ENCODE assay signal across 21 cellular contexts in the genomic region with DNA sequence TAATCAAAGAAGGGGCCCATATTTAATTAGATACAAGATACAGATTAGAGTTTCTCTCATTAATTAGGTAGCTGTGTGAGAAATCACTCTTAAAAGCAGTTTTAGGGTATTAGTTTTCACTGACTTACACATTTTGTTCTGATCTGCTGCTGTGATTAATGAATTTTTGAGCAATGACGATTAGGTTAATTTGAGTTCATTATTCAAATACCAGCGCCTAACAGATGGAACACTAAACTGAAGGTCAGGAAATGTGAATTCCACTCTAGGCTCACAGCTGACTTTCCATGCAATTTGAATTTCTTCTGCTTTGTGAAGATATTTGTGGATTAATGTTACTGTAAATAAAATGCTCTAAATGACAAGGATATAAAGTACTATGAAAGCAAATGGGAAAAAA.
DNase-seq lines count a peak whose midpoint lies in the region; ATAC-seq, FAIRE-seq and TF ChIP-seq lines count a peak whose summit lies in the region.
"Had no signal": no experiment of that assay in that cellular context is flagged by ENCODE, and none has a peak within 500 bp of the region (broad histone marks: within the 10 kb centered on the region; RNA-seq: fewer than 3 reads in every experiment).

No MANE protein-coding gene starts in this region.

- POLR2A ChIA-PET in A549 (lab: Yijun Ruan, JAX), result no interaction called here
- POLR2A ChIA-PET in A673 (lab: Charles Lee; ENCODE audit: low non-redundant PET), result no interaction called here

- no peak for TF ChIP-seq EP300 in A549 (IDR thresholded peaks at IDR 0.05)

- H3K4me1 Mint-ChIP-seq in mesothelial cell of epicardium, result peaks cover 41% of the 10 kb centered on the region

- no peaks in the 10 kb centered on the region for H3K36me3 ChIP-seq in A673 (ENCODE audit: insufficient read depth, low read length, poor library complexity, severe bottlenecking)
- H3K36me3 ChIP-seq: prostate gland, vagina had no signal

- H3K4me3 Mint-ChIP-seq in mesothelial cell of epicardium, result no peak overlapping the region
- H3K4me3 Mint-ChIP-seq: activated naive CD4-positive, alpha-beta T cell treated with anti-CD3 and anti-CD28 coated beads, Interleukin-2, amount 10 ng/mL, durations not matched to agents 7 days and 5 days; CD4-positive, alpha-beta T cell had no signal

- intact Hi-C loops in A673 (cut with micrococcal nuclease; ENCODE audit: unreplicated experiment), result no loop called here

- no peak for ATAC-seq in A549
- no peak for ATAC-seq in HG02642 (IDR thresholded peaks at IDR 0.05; ENCODE audit: poor library complexity, unreplicated experiment)
- no peak for ATAC-seq in HG02623 (IDR thresholded peaks at IDR 0.05; ENCODE audit: unreplicated experiment)
- ATAC-seq: body of pancreas, left ventricle myocardium superior had no signal

- no TSS peak for BruUV-seq in A673 (replicated peaks; lab: Mats Ljungman, UMichigan)

- WGBS in A549 (ENCODE audit: missing lambda C conversion rate), result 80% methylated on average over 2 of the region's 2 CpGs

- H3K36me3 Mint-ChIP-seq in mesothelial cell of epicardium, result no peaks in the 10 kb centered on the region
- H3K36me3 Mint-ChIP-seq: activated naive CD4-positive, alpha-beta T cell treated with anti-CD3 and anti-CD28 coated beads, Interleukin-2, amount 10 ng/mL, durations not matched to agents 7 days and 5 days had no signal

- TF ChIP-seq RAD21 in A549 (conservative IDR thresholded peaks at IDR 0.05 in 1 of 2, IDR thresholded peaks at IDR 0.05 in 1 of 2), result no peak

- no peaks in the 10 kb centered on the region for H3K9me3 Mint-ChIP-seq in mesothelial cell of epicardium
- H3K9me3 Mint-ChIP-seq: activated naive CD4-positive, alpha-beta T cell treated with anti-CD3 and anti-CD28 coated beads, Interleukin-2, amount 10 ng/mL, durations not matched to agents 7 days and 5 days had no signal

- H3K9me3 ChIP-seq in A549 (peaks cover 6% of the 10 kb centered on the region; the same call in 1 of the 3 replicates), A673 (ENCODE audit: low read depth, low read length, poor library complexity, severe bottlenecking) (no peaks in the 10 kb centered on the region)
- H3K9me3 ChIP-seq: body of pancreas, prostate gland, vagina had no signal

- peak; percentile 39 for FAIRE-seq in A549 (lab: Jason Lieb, UNC)

- TF ChIP-seq CTCF in A549 (IDR thresholded peaks at IDR 0.05) (no peak), cardiac fibroblast (IDR thresholded peaks at IDR 0.05; ENCODE audit: low read depth, low read length) (no peak), mesothelial cell of epicardium (IDR thresholded peaks at IDR 0.05; ENCODE audit: unreplicated experiment) (no peak), A673 (conservative IDR thresholded peaks at IDR 0.05; ENCODE audit: low read depth, low read length) (no peak)

- no peak for TF ChIP-seq POLR2A in A549 (IDR thresholded peaks at IDR 0.05; ENCODE audit: low read length)

- no peaks in the 10 kb centered on the region for H3K27me3 Mint-ChIP-seq in mesothelial cell of epicardium (ENCODE audit: low read depth)
- H3K27me3 Mint-ChIP-seq: activated naive CD4-positive, alpha-beta T cell treated with anti-CD3 and anti-CD28 coated beads, Interleukin-2, amount 10 ng/mL, durations not matched to agents 7 days and 5 days; CD4-positive, alpha-beta T cell had no signal

- no peaks in the 10 kb centered on the region for H3K27me3 ChIP-seq in A673 (replicated peaks; ENCODE audit: insufficient read depth, low read depth, low read length, poor library complexity)
- H3K27me3 ChIP-seq: body of pancreas, vagina had no signal

- no peak overlapping the region for H3K4me3 ChIP-seq in A549
- no peak overlapping the region for H3K4me3 ChIP-seq in cardiac fibroblast (replicated peaks in 1 of 2; ENCODE audit: low read depth in 2 of 2, low read length in 2 of 2)
- no peak overlapping the region for H3K4me3 ChIP-seq in A673 (ENCODE audit: low read depth, low read length, poor library complexity, severe bottlenecking)
- H3K4me3 ChIP-seq: body of pancreas, prostate gland, vagina had no signal

- H3K4me2 ChIP-seq in A549, result no peak overlapping the region

- peak overlapping the region; percentile 88 for H3K27ac Mint-ChIP-seq in mesothelial cell of epicardium
- H3K27ac Mint-ChIP-seq: activated naive CD4-positive, alpha-beta T cell treated with anti-CD3 and anti-CD28 coated beads, Interleukin-2, amount 10 ng/mL, durations not matched to agents 7 days and 5 days; CD4-positive, alpha-beta T cell had no signal

- CTCF ChIA-PET in A549 (lab: Yijun Ruan, JAX), result interaction anchor here (1.1 kb wide), 1 partner anchor 446 kb away, joined by 3 read pairs; no protein-coding TSS in a partner anchor
- CTCF ChIA-PET in A673 (lab: Charles Lee), result no interaction called here

- peak overlapping the region; percentile 9 to 16; a peak in 1 of 6 replicates for H3K27ac ChIP-seq in A549
- H3K27ac ChIP-seq in A673 (ENCODE audit: low read depth, low read length, poor library complexity, severe bottlenecking), result no peak overlapping the region
- H3K27ac ChIP-seq: body of pancreas, vagina had no signal

- H3K4me1 ChIP-seq in A549, result peaks cover 30% of the 10 kb centered on the region
- peaks cover 30% of the 10 kb centered on the region for H3K4me1 ChIP-seq in A673 (ENCODE audit: insufficient read depth, low read length, poor library complexity, severe bottlenecking)
- H3K4me1 ChIP-seq: prostate gland had no signal

- no peak for DNase-seq in A549 (ENCODE audit: low read depth in 1 of 2, low spot score in 1 of 2)
- peak; percentile 32 for DNase-seq in M059J (ENCODE audit: low read depth)
- DNase-seq in cardiac fibroblast (ENCODE audit: low read depth in 2 of 2), result peak; percentile 11 to 18
- DNase-seq in mesothelial cell of epicardium (ENCODE audit: low spot score in 2 of 2, unreplicated experiment in 2 of 2), result no peak
- DNase-seq in NCI-H1436 (lab: John Stamatoyannopoulos, UW), result no peak
- DNase-seq in A673 (ENCODE audit: low spot score), result no peak
- DNase-seq: ACHN; activated CD4-positive, alpha-beta T cell treated with anti-CD3 and anti-CD28 coated beads for 4 hours; activated naive CD4-positive, alpha-beta T cell treated with anti-CD3 and anti-CD28 coated beads, Interleukin-2, amount 10 ng/mL, durations not matched to agents 7 days and 5 days; body of pancreas; CD4-positive, alpha-beta T cell; DMS79 treated with DMSO at 0.1 percent for 48 hours; left ventricle myocardium superior; NCI-H1105 treated with DMSO at 0.1 percent for 48 hours; NCI-H345; SHP77; stimulated activated CD4-positive, alpha-beta T cell treated with anti-CD3 and anti-CD28 coated beads, Interleukin-15, amount 100 ng/mL, for 24 hours had no signal

TF ChIP-seq in A549, 52 proteins besides CTCF, POLR2A, EP300 and RAD21:
- TF ChIP-seq SREBF2 (IDR thresholded peaks at IDR 0.05) (no peak), CEBPB (IDR thresholded peaks at IDR 0.05) (no peak), GATA3 (IDR thresholded peaks at IDR 0.05; ENCODE audit: borderline replicate concordance) (no peak), ZFP36 (IDR thresholded peaks at IDR 0.05; ENCODE audit: borderline replicate concordance, partially characterized antibody) (no peak), KDM5A (IDR thresholded peaks at IDR 0.05) (no peak), FOXS1 (CRISPR knock-in tag; IDR thresholded peaks at IDR 0.05) (no peak), HOXA7 (CRISPR knock-in tag; IDR thresholded peaks at IDR 0.05) (no peak), NFE2L2 (conservative IDR thresholded peaks at IDR 0.05; ENCODE audit: low read length) (no peak)
- TF ChIP-seq, protein P1, sequence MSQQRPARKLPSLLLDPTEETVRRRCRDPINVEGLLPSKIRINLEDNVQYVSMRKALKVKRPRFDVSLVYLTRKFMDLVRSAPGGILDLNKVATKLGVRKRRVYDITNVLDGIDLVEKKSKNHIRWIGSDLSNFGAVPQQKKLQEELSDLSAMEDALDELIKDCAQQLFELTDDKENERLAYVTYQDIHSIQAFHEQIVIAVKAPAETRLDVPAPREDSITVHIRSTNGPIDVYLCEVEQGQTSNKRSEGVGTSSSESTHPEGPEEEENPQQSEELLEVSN (IDR thresholded peaks at IDR 0.05; ENCODE audit: borderline replicate concordance, low read depth), result no peak
- TF ChIP-seq, protein P2, sequence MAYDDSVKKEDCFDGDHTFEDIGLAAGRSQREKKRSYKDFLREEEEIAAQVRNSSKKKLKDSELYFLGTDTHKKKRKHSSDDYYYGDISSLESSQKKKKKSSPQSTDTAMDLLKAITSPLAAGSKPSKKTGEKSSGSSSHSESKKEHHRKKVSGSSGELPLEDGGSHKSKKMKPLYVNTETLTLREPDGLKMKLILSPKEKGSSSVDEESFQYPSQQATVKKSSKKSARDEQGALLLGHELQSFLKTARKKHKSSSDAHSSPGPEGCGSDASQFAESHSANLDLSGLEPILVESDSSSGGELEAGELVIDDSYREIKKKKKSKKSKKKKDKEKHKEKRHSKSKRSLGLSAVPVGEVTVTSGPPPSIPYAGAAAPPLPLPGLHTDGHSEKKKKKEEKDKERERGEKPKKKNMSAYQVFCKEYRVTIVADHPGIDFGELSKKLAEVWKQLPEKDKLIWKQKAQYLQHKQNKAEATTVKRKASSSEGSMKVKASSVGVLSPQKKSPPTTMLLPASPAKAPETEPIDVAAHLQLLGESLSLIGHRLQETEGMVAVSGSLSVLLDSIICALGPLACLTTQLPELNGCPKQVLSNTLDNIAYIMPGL (CRISPR knock-in tag; IDR thresholded peaks at IDR 0.05; ENCODE audit: borderline replicate concordance), result no peak
- TF ChIP-seq, protein P3, sequence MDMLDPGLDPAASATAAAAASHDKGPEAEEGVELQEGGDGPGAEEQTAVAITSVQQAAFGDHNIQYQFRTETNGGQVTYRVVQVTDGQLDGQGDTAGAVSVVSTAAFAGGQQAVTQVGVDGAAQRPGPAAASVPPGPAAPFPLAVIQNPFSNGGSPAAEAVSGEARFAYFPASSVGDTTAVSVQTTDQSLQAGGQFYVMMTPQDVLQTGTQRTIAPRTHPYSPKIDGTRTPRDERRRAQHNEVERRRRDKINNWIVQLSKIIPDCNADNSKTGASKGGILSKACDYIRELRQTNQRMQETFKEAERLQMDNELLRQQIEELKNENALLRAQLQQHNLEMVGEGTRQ (IDR thresholded peaks at IDR 0.05), result no peak
TF ChIP-seq in A549: peak in this region for 0.

Comparison
In these comparisons a context has a peak if more than half of its experiments do, and no peak if none do; other contexts are left out.
1. DNase-seq: peak in M059J (single experiment) and cardiac fibroblast (2 of 2); none in A549 (0 of 2), mesothelial cell of epicardium (0 of 2), NCI-H1436 (single experiment) and A673 (single experiment).